12 cellular contexts compared by ENCODE assay signal in the genomic region with DNA sequence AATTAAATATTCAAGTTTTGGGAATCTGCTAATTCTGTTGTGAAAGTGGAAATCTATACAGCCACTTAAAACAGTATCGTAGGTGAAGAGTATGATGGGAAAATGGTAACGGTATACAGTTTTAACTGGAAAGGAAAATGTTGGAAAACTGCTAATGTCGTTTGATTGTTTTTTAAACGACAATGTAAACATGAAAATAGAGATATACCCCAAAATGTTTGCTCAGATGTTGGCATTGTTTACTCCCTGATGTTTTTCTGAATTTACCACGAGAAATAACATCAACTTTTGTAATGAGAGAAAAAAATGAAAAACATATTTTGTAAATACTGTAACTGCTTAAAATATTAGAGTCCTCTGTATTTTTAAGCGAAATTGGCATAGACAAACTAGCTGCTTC. TPM values are rescaled to one million over a fixed set of nuclear protein-coding genes. Genes with fewer than 3 reads are reported as not detected.
DNase-seq lines count a peak whose midpoint lies in the region; ATAC-seq and TF ChIP-seq lines count a peak whose summit lies in the region.
"Had no signal": no experiment of that assay in that cellular context is flagged by ENCODE, and none has a peak within 500 bp of the region (broad histone marks: within the 10 kb centered on the region; RNA-seq: fewer than 3 reads in every experiment).

No MANE protein-coding gene starts in this region.

- H3K9me3 ChIP-seq in DOHH2 (ENCODE audit: control insufficient read depth, insufficient read depth, low read length): no peaks in the 10 kb centered on the region
- no peaks in the 10 kb centered on the region for H3K9me3 ChIP-seq in Loucy (ENCODE audit: insufficient read depth, low read depth, low read length)
- H3K9me3 ChIP-seq: spleen, stomach had no signal

- H3K4me3 Mint-ChIP-seq in central memory CD8-positive, alpha-beta T cell: peak overlapping the region; percentile 97
- H3K4me3 Mint-ChIP-seq in neural crest cell: peak overlapping the region; percentile 80

- H3K79me2 ChIP-seq in DOHH2 (ENCODE audit: control insufficient read depth, low read length) (peaks cover 84% of the 10 kb centered on the region), Loucy (ENCODE audit: insufficient read depth, low read length) (peaks cover 81% of the 10 kb centered on the region)

- H4K20me1 ChIP-seq in DOHH2 (ENCODE audit: control insufficient read depth, insufficient read depth, low read depth, low read length) (peaks cover 52% of the 10 kb centered on the region), Loucy (ENCODE audit: insufficient read depth, low read length, poor library complexity, severe bottlenecking) (peaks cover 69% of the 10 kb centered on the region)

- peaks cover 45% of the 10 kb centered on the region for H3K36me3 Mint-ChIP-seq in central memory CD8-positive, alpha-beta T cell (ENCODE audit: insufficient read depth)
- H3K36me3 Mint-ChIP-seq in neural crest cell (ENCODE audit: low read depth): peaks cover 11% of the 10 kb centered on the region

- H3K27ac ChIP-seq in DOHH2 (ENCODE audit: low read depth, low read length): no peak overlapping the region
- no peak overlapping the region for H3K27ac ChIP-seq in foreskin keratinocyte

- peak overlapping the region; percentile 99 for H3K9ac ChIP-seq in Loucy (ENCODE audit: low read depth, low read length, poor library complexity, severe bottlenecking)

- ATAC-seq in central memory CD8-positive, alpha-beta T cell (replicated peaks; ENCODE audit: extremely low read depth, poor library complexity, severe bottlenecking): no peak
- ATAC-seq in GM18502 (IDR thresholded peaks at IDR 0.05; ENCODE audit: poor library complexity, unreplicated experiment) (no peak), GM21576 (IDR thresholded peaks at IDR 0.05; ENCODE audit: unreplicated experiment) (no peak), foreskin keratinocyte (no peak)
- ATAC-seq: left cardiac atrium had no signal

- H3K27ac Mint-ChIP-seq in central memory CD8-positive, alpha-beta T cell (ENCODE audit: low read depth): peak overlapping the region; percentile 96
- no peak overlapping the region for H3K27ac Mint-ChIP-seq in neural crest cell (ENCODE audit: unreplicated experiment)

- no peaks in the 10 kb centered on the region for H3K9me3 Mint-ChIP-seq in central memory CD8-positive, alpha-beta T cell
- H3K9me3 Mint-ChIP-seq in neural crest cell: no peaks in the 10 kb centered on the region

- no peak for DNase-seq in central memory CD8-positive, alpha-beta T cell (ENCODE audit: low spot score in 2 of 2)
- DNase-seq in neural crest cell (ENCODE audit: low read depth, low spot score) (no peak), NCI-H2081 (lab: John Stamatoyannopoulos, UW) (no peak), foreskin keratinocyte (no peak)
- DNase-seq: left cardiac atrium, NCI-H1092, stomach had no signal

- no peaks in the 10 kb centered on the region for H3K27me3 ChIP-seq in DOHH2 (ENCODE audit: control insufficient read depth, low read length)
- peaks cover 11% of the 10 kb centered on the region for H3K27me3 ChIP-seq in Loucy (ENCODE audit: insufficient read depth, low read length, poor library complexity, severe bottlenecking)
- H3K27me3 ChIP-seq in foreskin keratinocyte: no peaks in the 10 kb centered on the region
- H3K27me3 ChIP-seq: spleen, stomach had no signal

- H3K4me3 ChIP-seq in DOHH2 (ENCODE audit: low read length) (peak overlapping the region; percentile 1; the same call in 1 of the 2 replicates), Loucy (ENCODE audit: low read length, poor library complexity, severe bottlenecking) (peak overlapping the region; percentile 95)

- peak overlapping the region; percentile 80 for H3K4me2 ChIP-seq in DOHH2 (ENCODE audit: low read length)
- H3K4me2 ChIP-seq in Loucy (ENCODE audit: low read depth, low read length, poor library complexity, severe bottlenecking): peak overlapping the region; percentile 90

- H3K9me2 ChIP-seq in DOHH2 (replicated peaks; ENCODE audit: control insufficient read depth, low read length): no peaks in the 10 kb centered on the region
- no peaks in the 10 kb centered on the region for H3K9me2 ChIP-seq in Loucy (replicated peaks; ENCODE audit: low read depth, low read length)

- H3K4me1 ChIP-seq in DOHH2 (ENCODE audit: control insufficient read depth, low read length) (peaks cover 67% of the 10 kb centered on the region), Loucy (ENCODE audit: insufficient read depth, low read length, poor library complexity, severe bottlenecking) (peaks cover 39% of the 10 kb centered on the region), foreskin keratinocyte (peaks cover 8% of the 10 kb centered on the region)

- no peaks in the 10 kb centered on the region for H3K27me3 Mint-ChIP-seq in central memory CD8-positive, alpha-beta T cell
- H3K27me3 Mint-ChIP-seq in neural crest cell (ENCODE audit: low read depth): peaks cover 13% of the 10 kb centered on the region

- no peak for TF ChIP-seq CTCF in DOHH2 (IDR thresholded peaks at IDR 0.05; ENCODE audit: low read depth, low read length, poor library complexity, severe bottlenecking)
- no peak for TF ChIP-seq CTCF in Loucy (conservative IDR thresholded peaks at IDR 0.05; ENCODE audit: low read length)
- no peak for TF ChIP-seq CTCF in neural crest cell (conservative IDR thresholded peaks at IDR 0.05)
- TF ChIP-seq CTCF in foreskin keratinocyte (conservative IDR thresholded peaks at IDR 0.05): no peak

- H3F3A ChIP-seq in DOHH2 (ENCODE audit: control insufficient read depth, insufficient read depth): peaks cover 3% of the 10 kb centered on the region
- no peaks in the 10 kb centered on the region for H3F3A ChIP-seq in Loucy (ENCODE audit: low read depth)

- H2AFZ ChIP-seq in Loucy (ENCODE audit: low read length): no peak overlapping the region

- peaks cover 55% of the 10 kb centered on the region for H3K4me1 Mint-ChIP-seq in central memory CD8-positive, alpha-beta T cell
- peaks cover 50% of the 10 kb centered on the region for H3K4me1 Mint-ChIP-seq in neural crest cell

- H3K36me3 ChIP-seq in DOHH2 (ENCODE audit: control insufficient read depth, low read length) (peaks cover 67% of the 10 kb centered on the region), Loucy (ENCODE audit: insufficient read depth, low read length) (no peaks in the 10 kb centered on the region)
- H3K36me3 ChIP-seq: spleen, stomach had no signal

RNA-seq across cellular contexts. Expression of gene MATR3, which starts 2.7 kb away (rescaled TPM):
- total RNA-seq in neural crest cell (321 and 329 TPM in 2 replicates), foreskin keratinocyte (246 and 255 TPM in 2 replicates)
- polyA plus RNA-seq in foreskin keratinocyte: 78.7 and 93.5 TPM in 2 replicates

RNA-seq across cellular contexts. Expression of gene PAIP2, which starts 45.5 kb away (rescaled TPM):
- total RNA-seq in neural crest cell (103 and 104 TPM in 2 replicates), foreskin keratinocyte (37.6 and 43.8 TPM in 2 replicates)
- 47.6 and 61.0 TPM in 2 replicates for polyA plus RNA-seq in foreskin keratinocyte
